Comparison of ENCODE assay signal across 5 cellular contexts in genomic region chr3:15873415-15873814, GRCh38.
"Had no signal": no experiment of that assay in that cellular context is flagged by ENCODE, and none has a peak within 500 bp of the region (broad histone marks: within the 10 kb centered on the region; RNA-seq: fewer than 3 reads in every experiment).

No MANE protein-coding gene starts in this region.

- H3K27ac ChIP-seq: HL-60 had no signal

- H3K4me3 ChIP-seq: K562 had no signal

- ATAC-seq: K562 had no signal

- FAIRE-seq: HTR-8/SVneo had no signal

- DNase-seq: IMR-90, KBM-7 had no signal
